1 cellular context compared by ENCODE assay signal in the genomic region with DNA sequence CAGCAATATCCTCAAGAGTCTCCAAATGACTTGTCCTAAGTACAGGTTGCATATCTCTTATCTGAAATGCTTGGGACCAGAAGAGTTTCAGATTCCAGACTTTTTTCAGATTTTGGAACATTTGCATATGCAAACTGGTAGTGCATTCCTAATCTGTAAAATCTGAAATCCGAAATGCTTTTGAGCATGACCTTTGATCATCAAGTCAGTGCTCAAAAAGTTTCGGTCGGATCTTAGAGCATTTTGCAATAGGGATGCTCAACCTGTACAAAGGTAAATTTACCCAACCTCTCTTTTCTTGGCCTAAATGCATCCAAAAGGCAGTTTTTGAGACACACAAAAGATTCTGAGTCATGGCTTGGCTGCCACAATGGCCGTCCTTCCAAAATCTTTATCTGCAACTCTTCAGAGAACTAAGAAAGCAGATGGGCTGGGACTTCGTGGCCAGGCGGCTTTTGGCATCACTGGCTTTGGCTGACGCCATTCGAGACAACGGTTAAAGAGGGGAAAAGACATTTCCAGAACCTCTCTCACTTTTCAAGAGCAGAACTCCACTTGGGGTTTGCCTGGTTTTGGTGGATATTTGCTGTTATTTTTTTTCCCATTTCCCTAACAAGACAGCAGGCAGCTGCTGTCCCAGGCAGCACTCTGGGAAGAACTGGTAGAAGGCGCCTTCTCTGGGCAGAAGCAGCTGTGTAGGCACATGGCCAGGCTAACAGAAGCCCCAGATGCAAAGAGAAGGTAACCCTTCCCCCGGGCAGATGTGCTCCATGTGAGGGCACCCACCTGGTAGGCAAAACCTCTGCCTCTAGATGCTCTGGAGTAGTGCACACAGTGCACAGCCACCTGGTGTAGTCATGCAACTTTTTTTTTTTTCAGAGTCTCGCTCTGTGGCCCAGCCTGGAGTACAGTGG.
TF ChIP-seq lines count a peak whose summit lies in the region.

No MANE protein-coding gene starts in this region.

TF ChIP-seq in GM23338, 12 proteins besides CTCF, POLR2A, EP300 and RAD21:
- TF ChIP-seq EZH2phosphoT487 (IDR thresholded peaks at IDR 0.05; ENCODE audit: unreplicated experiment), result no peak
- TF ChIP-seq, protein P1, sequence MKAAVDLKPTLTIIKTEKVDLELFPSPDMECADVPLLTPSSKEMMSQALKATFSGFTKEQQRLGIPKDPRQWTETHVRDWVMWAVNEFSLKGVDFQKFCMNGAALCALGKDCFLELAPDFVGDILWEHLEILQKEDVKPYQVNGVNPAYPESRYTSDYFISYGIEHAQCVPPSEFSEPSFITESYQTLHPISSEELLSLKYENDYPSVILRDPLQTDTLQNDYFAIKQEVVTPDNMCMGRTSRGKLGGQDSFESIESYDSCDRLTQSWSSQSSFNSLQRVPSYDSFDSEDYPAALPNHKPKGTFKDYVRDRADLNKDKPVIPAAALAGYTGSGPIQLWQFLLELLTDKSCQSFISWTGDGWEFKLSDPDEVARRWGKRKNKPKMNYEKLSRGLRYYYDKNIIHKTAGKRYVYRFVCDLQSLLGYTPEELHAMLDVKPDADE (IDR thresholded peaks at IDR 0.05), result no peak
- TF ChIP-seq, protein P2, sequence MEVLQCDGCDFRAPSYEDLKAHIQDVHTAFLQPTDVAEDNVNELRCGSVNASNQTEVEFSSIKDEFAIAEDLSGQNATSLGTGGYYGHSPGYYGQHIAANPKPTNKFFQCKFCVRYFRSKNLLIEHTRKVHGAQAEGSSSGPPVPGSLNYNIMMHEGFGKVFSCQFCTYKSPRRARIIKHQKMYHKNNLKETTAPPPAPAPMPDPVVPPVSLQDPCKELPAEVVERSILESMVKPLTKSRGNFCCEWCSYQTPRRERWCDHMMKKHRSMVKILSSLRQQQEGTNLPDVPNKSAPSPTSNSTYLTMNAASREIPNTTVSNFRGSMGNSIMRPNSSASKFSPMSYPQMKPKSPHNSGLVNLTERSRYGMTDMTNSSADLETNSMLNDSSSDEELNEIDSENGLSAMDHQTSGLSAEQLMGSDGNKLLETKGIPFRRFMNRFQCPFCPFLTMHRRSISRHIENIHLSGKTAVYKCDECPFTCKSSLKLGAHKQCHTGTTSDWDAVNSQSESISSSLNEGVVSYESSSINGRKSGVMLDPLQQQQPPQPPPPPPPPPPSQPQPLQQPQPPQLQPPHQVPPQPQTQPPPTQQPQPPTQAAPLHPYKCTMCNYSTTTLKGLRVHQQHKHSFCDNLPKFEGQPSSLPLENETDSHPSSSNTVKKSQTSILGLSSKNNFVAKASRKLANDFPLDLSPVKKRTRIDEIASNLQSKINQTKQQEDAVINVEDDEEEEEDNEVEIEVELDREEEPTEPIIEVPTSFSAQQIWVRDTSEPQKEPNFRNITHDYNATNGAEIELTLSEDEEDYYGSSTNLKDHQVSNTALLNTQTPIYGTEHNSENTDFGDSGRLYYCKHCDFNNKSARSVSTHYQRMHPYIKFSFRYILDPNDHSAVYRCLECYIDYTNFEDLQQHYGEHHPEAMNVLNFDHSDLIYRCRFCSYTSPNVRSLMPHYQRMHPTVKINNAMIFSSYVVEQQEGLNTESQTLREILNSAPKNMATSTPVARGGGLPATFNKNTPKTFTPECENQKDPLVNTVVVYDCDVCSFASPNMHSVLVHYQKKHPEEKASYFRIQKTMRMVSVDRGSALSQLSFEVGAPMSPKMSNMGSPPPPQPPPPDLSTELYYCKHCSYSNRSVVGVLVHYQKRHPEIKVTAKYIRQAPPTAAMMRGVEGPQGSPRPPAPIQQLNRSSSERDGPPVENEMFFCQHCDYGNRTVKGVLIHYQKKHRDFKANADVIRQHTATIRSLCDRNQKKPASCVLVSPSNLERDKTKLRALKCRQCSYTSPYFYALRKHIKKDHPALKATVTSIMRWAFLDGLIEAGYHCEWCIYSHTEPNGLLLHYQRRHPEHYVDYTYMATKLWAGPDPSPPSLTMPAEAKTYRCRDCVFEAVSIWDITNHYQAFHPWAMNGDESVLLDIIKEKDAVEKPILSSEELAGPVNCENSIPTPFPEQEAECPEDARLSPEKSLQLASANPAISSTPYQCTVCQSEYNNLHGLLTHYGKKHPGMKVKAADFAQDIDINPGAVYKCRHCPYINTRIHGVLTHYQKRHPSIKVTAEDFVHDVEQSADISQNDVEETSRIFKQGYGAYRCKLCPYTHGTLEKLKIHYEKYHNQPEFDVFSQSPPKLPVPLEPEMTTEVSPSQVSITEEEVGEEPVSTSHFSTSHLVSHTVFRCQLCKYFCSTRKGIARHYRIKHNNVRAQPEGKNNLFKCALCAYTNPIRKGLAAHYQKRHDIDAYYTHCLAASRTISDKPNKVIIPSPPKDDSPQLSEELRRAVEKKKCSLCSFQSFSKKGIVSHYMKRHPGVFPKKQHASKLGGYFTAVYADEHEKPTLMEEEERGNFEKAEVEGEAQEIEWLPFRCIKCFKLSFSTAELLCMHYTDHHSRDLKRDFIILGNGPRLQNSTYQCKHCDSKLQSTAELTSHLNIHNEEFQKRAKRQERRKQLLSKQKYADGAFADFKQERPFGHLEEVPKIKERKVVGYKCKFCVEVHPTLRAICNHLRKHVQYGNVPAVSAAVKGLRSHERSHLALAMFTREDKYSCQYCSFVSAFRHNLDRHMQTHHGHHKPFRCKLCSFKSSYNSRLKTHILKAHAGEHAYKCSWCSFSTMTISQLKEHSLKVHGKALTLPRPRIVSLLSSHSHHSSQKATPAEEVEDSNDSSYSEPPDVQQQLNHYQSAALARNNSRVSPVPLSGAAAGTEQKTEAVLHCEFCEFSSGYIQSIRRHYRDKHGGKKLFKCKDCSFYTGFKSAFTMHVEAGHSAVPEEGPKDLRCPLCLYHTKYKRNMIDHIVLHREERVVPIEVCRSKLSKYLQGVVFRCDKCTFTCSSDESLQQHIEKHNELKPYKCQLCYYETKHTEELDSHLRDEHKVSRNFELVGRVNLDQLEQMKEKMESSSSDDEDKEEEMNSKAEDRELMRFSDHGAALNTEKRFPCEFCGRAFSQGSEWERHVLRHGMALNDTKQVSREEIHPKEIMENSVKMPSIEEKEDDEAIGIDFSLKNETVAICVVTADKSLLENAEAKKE (CRISPR knock-in tag; IDR thresholded peaks at IDR 0.05), result no peak
- TF ChIP-seq, protein P3, sequence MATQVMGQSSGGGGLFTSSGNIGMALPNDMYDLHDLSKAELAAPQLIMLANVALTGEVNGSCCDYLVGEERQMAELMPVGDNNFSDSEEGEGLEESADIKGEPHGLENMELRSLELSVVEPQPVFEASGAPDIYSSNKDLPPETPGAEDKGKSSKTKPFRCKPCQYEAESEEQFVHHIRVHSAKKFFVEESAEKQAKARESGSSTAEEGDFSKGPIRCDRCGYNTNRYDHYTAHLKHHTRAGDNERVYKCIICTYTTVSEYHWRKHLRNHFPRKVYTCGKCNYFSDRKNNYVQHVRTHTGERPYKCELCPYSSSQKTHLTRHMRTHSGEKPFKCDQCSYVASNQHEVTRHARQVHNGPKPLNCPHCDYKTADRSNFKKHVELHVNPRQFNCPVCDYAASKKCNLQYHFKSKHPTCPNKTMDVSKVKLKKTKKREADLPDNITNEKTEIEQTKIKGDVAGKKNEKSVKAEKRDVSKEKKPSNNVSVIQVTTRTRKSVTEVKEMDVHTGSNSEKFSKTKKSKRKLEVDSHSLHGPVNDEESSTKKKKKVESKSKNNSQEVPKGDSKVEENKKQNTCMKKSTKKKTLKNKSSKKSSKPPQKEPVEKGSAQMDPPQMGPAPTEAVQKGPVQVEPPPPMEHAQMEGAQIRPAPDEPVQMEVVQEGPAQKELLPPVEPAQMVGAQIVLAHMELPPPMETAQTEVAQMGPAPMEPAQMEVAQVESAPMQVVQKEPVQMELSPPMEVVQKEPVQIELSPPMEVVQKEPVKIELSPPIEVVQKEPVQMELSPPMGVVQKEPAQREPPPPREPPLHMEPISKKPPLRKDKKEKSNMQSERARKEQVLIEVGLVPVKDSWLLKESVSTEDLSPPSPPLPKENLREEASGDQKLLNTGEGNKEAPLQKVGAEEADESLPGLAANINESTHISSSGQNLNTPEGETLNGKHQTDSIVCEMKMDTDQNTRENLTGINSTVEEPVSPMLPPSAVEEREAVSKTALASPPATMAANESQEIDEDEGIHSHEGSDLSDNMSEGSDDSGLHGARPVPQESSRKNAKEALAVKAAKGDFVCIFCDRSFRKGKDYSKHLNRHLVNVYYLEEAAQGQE (IDR thresholded peaks at IDR 0.05; ENCODE audit: unreplicated experiment), result no peak
- no peak for TF ChIP-seq ZNF114 (CRISPR knock-in tag; IDR thresholded peaks at IDR 0.05)
- no peak for TF ChIP-seq EZH2 (IDR thresholded peaks at IDR 0.05; ENCODE audit: low read depth, unreplicated experiment)
- no peak for TF ChIP-seq CREB1 (CRISPR knock-in tag; IDR thresholded peaks at IDR 0.05; ENCODE audit: low read depth)
- no peak for TF ChIP-seq JUNB (IDR thresholded peaks at IDR 0.05; ENCODE audit: unreplicated experiment)
- TF ChIP-seq POLR2AphosphoS5 (IDR thresholded peaks at IDR 0.05; ENCODE audit: low read depth), result no peak
- TF ChIP-seq ZNF331 (CRISPR knock-in tag; IDR thresholded peaks at IDR 0.05; ENCODE audit: low read depth), result no peak
- no peak for TF ChIP-seq NANOG (IDR thresholded peaks at IDR 0.05; ENCODE audit: borderline replicate concordance)
- no peak for TF ChIP-seq STAT1 (IDR thresholded peaks at IDR 0.05; ENCODE audit: unreplicated experiment)
